ENCODE assay signal across 11 cellular contexts in the genomic region with DNA sequence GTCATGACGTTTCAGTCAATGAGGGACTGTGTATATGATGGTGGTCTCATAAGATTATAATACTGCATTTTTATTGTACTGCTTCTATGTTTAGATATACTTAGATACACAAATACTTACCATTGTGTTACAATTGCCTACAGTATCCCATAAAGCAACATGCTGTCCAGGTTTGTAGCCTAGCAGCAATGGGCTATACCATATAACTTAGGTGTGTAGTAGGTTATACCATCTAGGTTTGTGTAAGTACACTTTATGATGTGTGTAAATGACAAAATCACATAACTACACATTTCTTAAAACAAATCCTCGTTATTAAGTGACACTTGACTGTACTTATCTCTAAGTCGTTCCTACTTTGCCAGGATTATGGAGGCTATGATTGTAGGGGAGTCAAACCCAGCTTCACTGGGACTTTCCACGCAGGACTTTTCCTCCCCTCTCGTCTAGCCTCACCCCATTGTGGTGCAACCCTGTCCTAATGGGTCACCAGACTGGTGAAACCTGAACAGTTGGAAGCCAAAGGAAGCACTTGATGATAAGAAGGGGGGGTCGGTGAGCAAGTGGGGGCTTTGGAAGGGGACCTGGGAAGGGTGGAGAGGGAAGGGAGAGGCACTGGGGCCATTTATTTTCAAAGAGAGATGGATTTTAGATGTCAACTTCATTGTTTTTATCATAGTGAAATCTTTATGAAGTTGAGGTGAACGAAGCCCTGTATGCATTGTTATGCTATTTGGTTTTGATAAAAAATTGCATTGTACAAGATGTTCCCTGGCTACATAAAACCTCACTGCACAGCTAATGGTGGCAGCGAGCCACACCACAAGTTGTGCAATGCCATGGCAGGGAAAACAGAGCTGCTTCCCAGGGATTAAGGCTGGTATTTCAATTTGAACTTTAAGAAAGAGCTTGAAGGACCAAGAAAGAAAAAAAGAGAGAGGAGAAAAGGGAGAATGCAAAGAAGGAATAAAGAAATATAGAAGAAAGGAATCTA.
DNase-seq lines count a peak whose midpoint lies in the region; ATAC-seq, FAIRE-seq and TF ChIP-seq lines count a peak whose summit lies in the region.
"Had no signal": no experiment of that assay in that cellular context is flagged by ENCODE, and none has a peak within 500 bp of the region (broad histone marks: within the 10 kb centered on the region; RNA-seq: fewer than 3 reads in every experiment).

No MANE protein-coding gene starts in this region.

- H3K9me1 ChIP-seq in K562 (ENCODE audit: control insufficient read depth, insufficient read depth, low read length) = no peaks in the 10 kb centered on the region

- no peak overlapping the region for H3K4me3 ChIP-seq in K562
- H3K4me3 ChIP-seq in right cardiac atrium (ENCODE audit: low read length) = no peak overlapping the region
- H3K4me3 ChIP-seq: spleen had no signal

- POLR2A ChIA-PET in K562 (lab: Yijun Ruan, JAX) = no interaction called here

- WGBS in K562 (ENCODE audit: insufficient coverage, low coverage, missing lambda C conversion rate) = 10% methylated on average over 8 of the region's 8 CpGs
- 46% methylated on average over 8 of the region's 8 CpGs for WGBS in right cardiac atrium

- H3K36me3 ChIP-seq in K562 (ENCODE audit: control insufficient read depth, insufficient read depth, low read length) = no peaks in the 10 kb centered on the region
- H3K36me3 ChIP-seq: spleen had no signal

- no peak for TF ChIP-seq EP300 in K562 (IDR thresholded peaks at IDR 0.05; ENCODE audit: low read length)

- TF ChIP-seq POLR2A in H54 (IDR thresholded peaks at IDR 0.05; ENCODE audit: low read depth, low read length) (no peak), K562 (conservative IDR thresholded peaks at IDR 0.05) (no peak)

- no peak for TF ChIP-seq CTCF in K562 (IDR thresholded peaks at IDR 0.05 in 2 of 3, conservative IDR thresholded peaks at IDR 0.05 in 1 of 3; ENCODE audit: insufficient read depth in 2 of 3, low read depth in 1 of 3, low read length in 3 of 3)

- CTCF ChIA-PET in K562 (lab: Yijun Ruan, JAX; ENCODE audit: low intra/inter-chr PET ratio) = no interaction called here

- no peaks in the 10 kb centered on the region; a peak in 2 of 5 replicates for H3K4me1 ChIP-seq in K562 (replicated peaks in 1 of 2; ENCODE audit: control insufficient read depth in 2 of 2, insufficient read depth in 2 of 2, low read length in 2 of 2)
- peaks cover 2% of the 10 kb centered on the region for H3K4me1 ChIP-seq in right cardiac atrium (ENCODE audit: control insufficient read depth, insufficient read depth, low read length)
- H3K4me1 ChIP-seq: spleen had no signal

- H4K20me1 ChIP-seq in K562 (replicated peaks; ENCODE audit: control insufficient read depth, insufficient read depth, low read length) = no peaks in the 10 kb centered on the region

- intact Hi-C loops in K562 (cut with micrococcal nuclease) = no loop called here
- intact Hi-C loops in right cardiac atrium (cut with DNase I) = no loop called here

- TF ChIP-seq RAD21 in K562 (CRISPR knock-in tag; conservative IDR thresholded peaks at IDR 0.05 in 1 of 2, IDR thresholded peaks at IDR 0.05 in 1 of 2) = no peak

- H3K27me3 ChIP-seq in K562 (ENCODE audit: control insufficient read depth in 2 of 2, insufficient read depth in 2 of 2, low read length in 2 of 2) (no peaks in the 10 kb centered on the region), right cardiac atrium (ENCODE audit: control insufficient read depth, insufficient read depth) (no peaks in the 10 kb centered on the region)

- in situ Hi-C loops in K562 (cut with MboI) = no loop called here

- no peaks in the 10 kb centered on the region for H3K79me2 ChIP-seq in K562 (ENCODE audit: control insufficient read depth, insufficient read depth, low read length)

- no peak for DNase-seq in H54 (ENCODE audit: insufficient read length, low spot score)
- DNase-seq in K562 (ENCODE audit: extremely low read depth in 1 of 4, low spot score in 3 of 4) = no peak
- DNase-seq in right cardiac atrium = peak; percentile 75 to 93 (median 77)
- DNase-seq in stromal cell of bone marrow (ENCODE audit: low read depth) = peak; percentile 80
- no peak for DNase-seq in activated CD4-positive, alpha-beta T cell treated with anti-CD3 and anti-CD28 coated beads, Interleukin-2, amount 50 U/mL, for 4 hours
- no peak for DNase-seq in activated CD4-positive, alpha-beta T cell treated with anti-CD3 and anti-CD28 coated beads for 48 hours
- no peak for DNase-seq in NAMALWA (ENCODE audit: low spot score)
- DNase-seq: NCI-H2171 treated with DMSO at 0.1 percent for 48 hours, spleen, T-helper 9 cell had no signal

- no TSS peak for BruUV-seq in K562 (replicated peaks; lab: Mats Ljungman, UMichigan)

- no peak overlapping the region for H3K27ac ChIP-seq in K562 (ENCODE audit: extremely low read depth, low read depth, low read length)
- peak overlapping the region; percentile 14 for H3K27ac ChIP-seq in right cardiac atrium (ENCODE audit: low read length)
- H3K27ac ChIP-seq: spleen had no signal

- H3K9ac ChIP-seq in K562 (ENCODE audit: insufficient read depth in 1 of 2, low read depth in 2 of 2, low read length in 2 of 2) = no peak overlapping the region

- FAIRE-seq in H54 (lab: Jason Lieb, UNC) (peak; percentile 52), K562 (lab: Jason Lieb, UNC) (no peak)

- ATAC-seq in K562 (no peak; the same call in 2 of the 3 replicates), right cardiac atrium (peak; percentile 85 to 87), HG02938 (IDR thresholded peaks at IDR 0.05; ENCODE audit: unreplicated experiment) (no peak)

- H3K4me2 ChIP-seq in K562 (ENCODE audit: insufficient read depth, low read length) = no peak overlapping the region

- H2AFZ ChIP-seq in K562 (ENCODE audit: low read depth, low read length) = peak overlapping the region; percentile 19; the same call in 1 of the 2 replicates

- H3K9me3 ChIP-seq in K562 (replicated peaks; ENCODE audit: control insufficient read depth, insufficient read depth, low read depth, low read length) (no peaks in the 10 kb centered on the region), right cardiac atrium (ENCODE audit: control insufficient read depth, low read length) (no peaks in the 10 kb centered on the region)
- H3K9me3 ChIP-seq: spleen had no signal

TF ChIP-seq in K562, 482 proteins besides CTCF, POLR2A, EP300 and RAD21 (continues in another document):
- TF ChIP-seq SMARCA4 (IDR thresholded peaks at IDR 0.05) (no peak), NR3C1 (CRISPR knock-in tag; IDR thresholded peaks at IDR 0.05) (no peak), KLF1 (tag; IDR thresholded peaks at IDR 0.05) (no peak), PML (IDR thresholded peaks at IDR 0.05; ENCODE audit: low read length) (no peak), PCBP2 (IDR thresholded peaks at IDR 0.05; ENCODE audit: low read depth, low read length, poor library complexity, severe bottlenecking) (no peak), CEBPB (tag; IDR thresholded peaks at IDR 0.05) (0 out of 2 replicates have a peak, but pooled peaks have one; percentile 35), CEBPG (CRISPR knock-in tag; IDR thresholded peaks at IDR 0.05) (no peak), CEBPG (tag; conservative IDR thresholded peaks at IDR 0.05 in 1 of 2, IDR thresholded peaks at IDR 0.05 in 1 of 2) (peak; percentile 14 to 84; a peak in 2 of 4 replicates), TCF7 (IDR thresholded peaks at IDR 0.05; ENCODE audit: borderline replicate concordance) (no peak), ATF7 (IDR thresholded peaks at IDR 0.05) (peak; percentile 64; the same call in 1 of the 2 replicates)
- TF ChIP-seq, protein P1, sequence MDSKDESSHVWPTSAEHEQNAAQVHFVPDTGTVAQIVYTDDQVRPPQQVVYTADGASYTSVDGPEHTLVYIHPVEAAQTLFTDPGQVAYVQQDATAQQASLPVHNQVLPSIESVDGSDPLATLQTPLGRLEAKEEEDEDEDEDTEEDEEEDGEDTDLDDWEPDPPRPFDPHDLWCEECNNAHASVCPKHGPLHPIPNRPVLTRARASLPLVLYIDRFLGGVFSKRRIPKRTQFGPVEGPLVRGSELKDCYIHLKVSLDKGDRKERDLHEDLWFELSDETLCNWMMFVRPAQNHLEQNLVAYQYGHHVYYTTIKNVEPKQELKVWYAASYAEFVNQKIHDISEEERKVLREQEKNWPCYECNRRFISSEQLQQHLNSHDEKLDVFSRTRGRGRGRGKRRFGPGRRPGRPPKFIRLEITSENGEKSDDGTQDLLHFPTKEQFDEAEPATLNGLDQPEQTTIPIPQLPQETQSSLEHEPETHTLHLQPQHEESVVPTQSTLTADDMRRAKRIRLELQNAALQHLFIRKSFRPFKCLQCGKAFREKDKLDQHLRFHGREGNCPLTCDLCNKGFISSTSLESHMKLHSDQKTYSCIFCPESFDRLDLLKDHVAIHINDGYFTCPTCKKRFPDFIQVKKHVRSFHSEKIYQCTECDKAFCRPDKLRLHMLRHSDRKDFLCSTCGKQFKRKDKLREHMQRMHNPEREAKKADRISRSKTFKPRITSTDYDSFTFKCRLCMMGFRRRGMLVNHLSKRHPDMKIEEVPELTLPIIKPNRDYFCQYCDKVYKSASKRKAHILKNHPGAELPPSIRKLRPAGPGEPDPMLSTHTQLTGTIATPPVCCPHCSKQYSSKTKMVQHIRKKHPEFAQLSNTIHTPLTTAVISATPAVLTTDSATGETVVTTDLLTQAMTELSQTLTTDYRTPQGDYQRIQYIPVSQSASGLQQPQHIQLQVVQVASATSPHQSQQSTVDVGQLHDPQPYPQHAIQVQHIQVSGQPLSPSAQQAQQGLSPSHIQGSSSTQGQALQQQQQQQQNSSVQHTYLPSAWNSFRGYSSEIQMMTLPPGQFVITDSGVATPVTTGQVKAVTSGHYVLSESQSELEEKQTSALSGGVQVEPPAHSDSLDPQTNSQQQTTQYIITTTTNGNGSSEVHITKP (IDR thresholded peaks at IDR 0.05; ENCODE audit: partially characterized antibody) = peak; percentile 90
- TF ChIP-seq, protein P2, sequence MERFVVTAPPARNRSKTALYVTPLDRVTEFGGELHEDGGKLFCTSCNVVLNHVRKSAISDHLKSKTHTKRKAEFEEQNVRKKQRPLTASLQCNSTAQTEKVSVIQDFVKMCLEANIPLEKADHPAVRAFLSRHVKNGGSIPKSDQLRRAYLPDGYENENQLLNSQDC (CRISPR knock-in tag; IDR thresholded peaks at IDR 0.05) = no peak
- TF ChIP-seq, protein P3, sequence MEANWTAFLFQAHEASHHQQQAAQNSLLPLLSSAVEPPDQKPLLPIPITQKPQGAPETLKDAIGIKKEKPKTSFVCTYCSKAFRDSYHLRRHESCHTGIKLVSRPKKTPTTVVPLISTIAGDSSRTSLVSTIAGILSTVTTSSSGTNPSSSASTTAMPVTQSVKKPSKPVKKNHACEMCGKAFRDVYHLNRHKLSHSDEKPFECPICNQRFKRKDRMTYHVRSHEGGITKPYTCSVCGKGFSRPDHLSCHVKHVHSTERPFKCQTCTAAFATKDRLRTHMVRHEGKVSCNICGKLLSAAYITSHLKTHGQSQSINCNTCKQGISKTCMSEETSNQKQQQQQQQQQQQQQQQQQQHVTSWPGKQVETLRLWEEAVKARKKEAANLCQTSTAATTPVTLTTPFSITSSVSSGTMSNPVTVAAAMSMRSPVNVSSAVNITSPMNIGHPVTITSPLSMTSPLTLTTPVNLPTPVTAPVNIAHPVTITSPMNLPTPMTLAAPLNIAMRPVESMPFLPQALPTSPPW (CRISPR knock-in tag; IDR thresholded peaks at IDR 0.05) = peak; percentile 49

Comparison
In these comparisons a context has a peak if more than half of its experiments do, and no peak if none do; other contexts are left out.
1. DNase-seq: peak in right cardiac atrium (3 of 3) and stromal cell of bone marrow (single experiment); none in H54 (single experiment), K562 (0 of 4), activated CD4-positive, alpha-beta T cell treated with anti-CD3 and anti-CD28 coated beads, Interleukin-2, amount 50 U/mL, for 4 hours (0 of 2), activated CD4-positive, alpha-beta T cell treated with anti-CD3 and anti-CD28 coated beads for 48 hours (single experiment) and NAMALWA (single experiment).
2. ATAC-seq: peak in right cardiac atrium (2 of 2); none in K562 (single experiment) and HG02938 (single experiment).